In the genomic region with DNA sequence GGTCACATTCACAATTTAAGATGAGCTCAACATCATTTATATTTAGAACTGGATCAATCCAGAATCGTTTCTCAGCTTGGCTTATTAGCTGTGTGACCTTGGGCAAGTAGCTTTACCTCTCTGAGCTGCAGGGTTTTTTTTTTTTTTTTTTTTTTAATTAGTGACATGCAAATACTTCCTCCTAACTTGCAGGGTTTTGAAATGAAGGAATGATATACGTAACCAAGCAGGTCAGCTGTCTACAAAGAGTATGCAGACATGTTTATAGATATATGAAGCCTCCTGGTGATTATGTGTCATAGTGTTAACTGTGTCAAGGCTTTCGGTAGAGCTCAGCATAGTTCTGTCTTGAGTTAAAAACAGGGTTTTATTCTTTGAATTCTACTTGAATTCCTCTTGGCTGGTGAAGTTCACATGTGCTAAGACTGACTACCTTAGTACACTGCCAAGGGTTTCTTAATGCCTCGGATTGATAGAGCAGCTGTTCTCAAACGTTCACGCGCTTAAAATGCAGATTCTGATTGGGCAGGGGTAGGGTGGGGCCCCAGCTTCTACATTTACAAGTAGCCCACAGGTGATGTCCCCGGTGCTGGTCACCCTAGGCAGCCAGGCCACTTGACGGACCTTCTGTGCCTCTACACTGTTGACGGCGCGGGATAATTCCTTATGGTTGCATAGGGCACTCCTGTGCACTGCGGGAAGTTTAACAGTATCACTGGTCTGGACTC, we compare ENCODE assay signal across 8 cellular contexts. TPM values are rescaled to one million over a fixed set of nuclear protein-coding genes. Genes with fewer than 3 reads are reported as not detected.
A peak's percentile ranks its signal among the peaks of the same experiment; 100 is the strongest.
DNase-seq lines count a peak whose midpoint lies in the region; ATAC-seq and TF ChIP-seq lines count a peak whose summit lies in the region.

No MANE protein-coding gene starts in this region.

- peak overlapping the region; percentile 70 for H3K4me3 ChIP-seq in GM12864 (ENCODE audit: low read depth, low read length)
- H3K4me3 ChIP-seq in lower leg skin (ENCODE audit: low read depth, poor library complexity, severe bottlenecking) = no peak overlapping the region

- intact Hi-C loops in lower leg skin (cut with DNase I; ENCODE audit: low total_unique reads) = no loop called here

- DNase-seq in GM12864 (ENCODE audit: low read depth) (no peak), HT-29 (ENCODE audit: low spot score) (peak; percentile 32), amniotic epithelial cell (ENCODE audit: low read depth) (peak; percentile 18), iris pigment epithelial cell (ENCODE audit: low read depth) (peak; percentile 47), lower leg skin (ENCODE audit: low spot score in 2 of 2) (no peak), COLO829 (ENCODE audit: low spot score) (no peak)
- DNase-seq in stimulated activated naive B cell treated with anti-CD40 and anti-IgM and Interleukin-4, amounts not matched to agents 10 μg/mL and 1 μg/mL and 100 μg/mL, for 72 hours = no peak

- no peaks in the 10 kb centered on the region for H3K9me3 Mint-ChIP-seq in stimulated activated naive B cell treated with anti-CD40 and anti-IgM and Interleukin-4, amounts not matched to agents 10 μg/mL and 1 μg/mL and 100 μg/mL, for 72 hours

- peak overlapping the region; percentile 87 to 92 for H3K4me3 Mint-ChIP-seq in stimulated activated naive B cell treated with anti-CD40 and anti-IgM and Interleukin-4, amounts not matched to agents 10 μg/mL and 1 μg/mL and 100 μg/mL, for 72 hours

- 12 to 20% methylated on average over 7 to 13 of the region's 13 CpGs for WGBS in lower leg skin, 2 donors

- H3K4me1 Mint-ChIP-seq in stimulated activated naive B cell treated with anti-CD40 and anti-IgM and Interleukin-4, amounts not matched to agents 10 μg/mL and 1 μg/mL and 100 μg/mL, for 72 hours = peaks cover 6 to 18% of the 10 kb centered on the region in 2 donors

- H3K36me3 Mint-ChIP-seq in stimulated activated naive B cell treated with anti-CD40 and anti-IgM and Interleukin-4, amounts not matched to agents 10 μg/mL and 1 μg/mL and 100 μg/mL, for 72 hours = peaks cover 0 to 3% of the 10 kb centered on the region in 2 donors

- ATAC-seq in GM21447 (IDR thresholded peaks at IDR 0.05; ENCODE audit: unreplicated experiment) = peak; percentile 39
- ATAC-seq in stimulated activated naive B cell treated with anti-CD40 and anti-IgM and Interleukin-4, amounts not matched to agents 10 μg/mL and 1 μg/mL and 100 μg/mL, for 72 hours (replicated peaks) = peak; percentile 8 to 9

- no peak for TF ChIP-seq CTCF in GM12864 (IDR thresholded peaks at IDR 0.05; ENCODE audit: low read depth, low read length, missing control alignments)
- TF ChIP-seq CTCF in lower leg skin (IDR thresholded peaks at IDR 0.05) = no peak

- no peaks in the 10 kb centered on the region for H3K27me3 Mint-ChIP-seq in stimulated activated naive B cell treated with anti-CD40 and anti-IgM and Interleukin-4, amounts not matched to agents 10 μg/mL and 1 μg/mL and 100 μg/mL, for 72 hours

- no peak for TF ChIP-seq POLR2A in lower leg skin (IDR thresholded peaks at IDR 0.05)

- H3K27ac Mint-ChIP-seq in stimulated activated naive B cell treated with anti-CD40 and anti-IgM and Interleukin-4, amounts not matched to agents 10 μg/mL and 1 μg/mL and 100 μg/mL, for 72 hours = peak overlapping the region; percentile 96

RNA-seq across cellular contexts. Expression of a gene that starts 0.6 kb away (rescaled TPM):
- 1.7 and 2.6 TPM in 2 replicates for total RNA-seq in HT-29 (2014; rRNA removed; shearing (Covaris generic))
- total RNA-seq in lower leg skin = 10 to 100 TPM; 11.3 to 15.7 (median 12.8) TPM

RNA-seq across cellular contexts. Expression of a gene that starts 1.1 kb away (rescaled TPM):
- 3.4 and 4.6 TPM in 2 replicates for total RNA-seq in HT-29 (2014; rRNA removed; shearing (Covaris generic))
- 10 to 100 TPM in 1 of 4 donors, 1 to 10 TPM in 3; 5.7 to 10.7 (median 7.9) TPM for total RNA-seq in lower leg skin

Comparison
In these comparisons a context has a peak if more than half of its experiments do, and no peak if none do; other contexts are left out.
1. DNase-seq: peak in HT-29 (single experiment), amniotic epithelial cell (single experiment) and iris pigment epithelial cell (single experiment); none in GM12864 (single experiment), stimulated activated naive B cell treated with anti-CD40 and anti-IgM and Interleukin-4, amounts not matched to agents 10 μg/mL and 1 μg/mL and 100 μg/mL, for 72 hours (single experiment), lower leg skin (0 of 2) and COLO829 (single experiment).